Comparison of ENCODE assay signal across 9 cellular contexts in genomic region chr1:26171084-26172072, GRCh38. TPM values are rescaled to one million over a fixed set of nuclear protein-coding genes. Genes with fewer than 3 reads are reported as not detected.
DNase-seq lines count a peak whose midpoint lies in the region; ATAC-seq and TF ChIP-seq lines count a peak whose summit lies in the region.
"Had no signal": no experiment of that assay in that cellular context is flagged by ENCODE, and none has a peak within 500 bp of the region (broad histone marks: within the 10 kb centered on the region; RNA-seq: fewer than 3 reads in every experiment).

ZNF593OS (minus strand) TSS chr1:26171832; CDS start chr1:26171661, 171 bp downstream.

- H3K4me3 Mint-ChIP-seq in endodermal cell: peak within 1 kb of the TSS; percentile 80

- intact Hi-C loops in PC-3 (cut with micrococcal nuclease): no loop called here

- H3F3A ChIP-seq in PC-3 (ENCODE audit: low read length, unreplicated experiment): no peaks in the 10 kb centered on the region

- H3K4me1 Mint-ChIP-seq in endodermal cell: peaks cover 16% of the 10 kb centered on the region

- POLR2A ChIA-PET in PC-3 (lab: Charles Lee; ENCODE audit: unreplicated experiment): no interaction called here

- peaks cover 4% of the 10 kb centered on the region for H3K36me3 Mint-ChIP-seq in endodermal cell (ENCODE audit: low read depth)

- no peak within 1 kb of the TSS for H3K27ac ChIP-seq in PC-3 (ENCODE audit: low read length)
- no peak within 1 kb of the TSS for H3K27ac ChIP-seq in endodermal cell (ENCODE audit: low read depth, low read length)
- H3K27ac ChIP-seq in rectal smooth muscle tissue (ENCODE audit: low read depth, low read length): no peak within 1 kb of the TSS

- H3K27me3 ChIP-seq in PC-3 (ENCODE audit: low read length): no peaks in the 10 kb centered on the region
- H3K27me3 ChIP-seq in endodermal cell (ENCODE audit: control insufficient read depth, insufficient read depth, low read length, poor library complexity, severe bottlenecking): no peaks in the 10 kb centered on the region
- H3K27me3 ChIP-seq in rectal smooth muscle tissue (ENCODE audit: control insufficient read depth, insufficient read depth, low read length): no peaks in the 10 kb centered on the region

- CTCF ChIA-PET in PC-3 (lab: Charles Lee): interaction anchor here (1.1 kb wide), 1 partner anchor 63 kb away, joined by 3 read pairs; the partner anchor contains the start of gene CEP85

- H4K20me1 ChIP-seq in PC-3 (ENCODE audit: low read length): no peaks in the 10 kb centered on the region

- no TSS peak for BruUV-seq in PC-3 (replicated peaks; lab: Mats Ljungman, UMichigan)

- peak within 1 kb of the TSS; percentile 97 for H3K4me2 ChIP-seq in PC-3 (ENCODE audit: low read length)

- H3K36me3 ChIP-seq in PC-3 (ENCODE audit: low read depth, low read length): no peaks in the 10 kb centered on the region
- no peaks in the 10 kb centered on the region for H3K36me3 ChIP-seq in endodermal cell (ENCODE audit: control insufficient read depth, insufficient read depth, low read length)
- H3K36me3 ChIP-seq in rectal smooth muscle tissue (ENCODE audit: control insufficient read depth, insufficient read depth, low read length): no peaks in the 10 kb centered on the region

- no peak within 1 kb of the TSS for H2AFZ ChIP-seq in PC-3 (ENCODE audit: low read length)

- H3K9me3 ChIP-seq in PC-3 (ENCODE audit: low read length) (no peaks in the 10 kb centered on the region), endodermal cell (ENCODE audit: control insufficient read depth, low read length) (no peaks in the 10 kb centered on the region)

- no peak within 1 kb of the TSS for H3K27ac Mint-ChIP-seq in endodermal cell

- WGBS in endodermal cell (ENCODE audit: insufficient coverage in 1 of 2, insufficient read length in 1 of 2), 2 experiments: 92 to 94% methylated on average over 9 to 34 of the region's 34 CpGs

- H3K27me3 Mint-ChIP-seq in endodermal cell (ENCODE audit: insufficient read depth): peaks cover 21% of the 10 kb centered on the region

- DNase-seq in PC-3 (no peak), endodermal cell (no peak), NCI-H2081 (lab: John Stamatoyannopoulos, UW) (no peak), anterior cingulate cortex (lab: John Stamatoyannopoulos, UW) (no peak)
- DNase-seq: NCI-H526 treated with DMSO at 0.1 percent for 48 hours had no signal

- H3K9me3 Mint-ChIP-seq in endodermal cell: no peaks in the 10 kb centered on the region

- H3K9ac ChIP-seq in PC-3 (ENCODE audit: low read length) (peak within 1 kb of the TSS; percentile 99; the same call in 1 of the 2 replicates), endodermal cell (ENCODE audit: extremely low read depth, low read length, poor library complexity, severe bottlenecking) (peak within 1 kb of the TSS; percentile 79), rectal smooth muscle tissue (ENCODE audit: low read length) (no peak within 1 kb of the TSS)

- peaks cover 19% of the 10 kb centered on the region for H3K79me2 ChIP-seq in PC-3 (ENCODE audit: low read length)

- H3K4me3 ChIP-seq in GM12875 (ENCODE audit: low read depth, low read length) (peak within 1 kb of the TSS; percentile 93), PC-3 (ENCODE audit: low read length) (peak within 1 kb of the TSS; percentile 98), endodermal cell (ENCODE audit: low read length) (peak within 1 kb of the TSS; percentile 91), rectal smooth muscle tissue (ENCODE audit: low read length) (peak within 1 kb of the TSS; percentile 76)

- H3K4me1 ChIP-seq in PC-3 (ENCODE audit: insufficient read depth, low read length) (peaks cover 11% of the 10 kb centered on the region), endodermal cell (ENCODE audit: control insufficient read depth, insufficient read depth, low read length) (peaks cover 12% of the 10 kb centered on the region), rectal smooth muscle tissue (ENCODE audit: control insufficient read depth, insufficient read depth, low read length) (peaks cover 5% of the 10 kb centered on the region)

- no peaks in the 10 kb centered on the region for H3K9me2 ChIP-seq in PC-3 (replicated peaks; ENCODE audit: low read length)

- no peak for ATAC-seq in PC-3
- no peak for ATAC-seq in GM19463 (IDR thresholded peaks at IDR 0.05; ENCODE audit: unreplicated experiment)
- no peak for ATAC-seq in HG02981 (IDR thresholded peaks at IDR 0.05; ENCODE audit: unreplicated experiment)

- no peak for TF ChIP-seq CTCF in GM12875 (IDR thresholded peaks at IDR 0.05; ENCODE audit: borderline replicate concordance, insufficient read depth, low read depth, low read length)
- TF ChIP-seq CTCF in PC-3 (conservative IDR thresholded peaks at IDR 0.05; ENCODE audit: low read depth, low read length): no peak
- TF ChIP-seq CTCF in endodermal cell (conservative IDR thresholded peaks at IDR 0.05): no peak

RNA-seq across cellular contexts. Expression of gene ZNF593OS, which starts in this region (rescaled TPM):
- total RNA-seq in PC-3 (2014; rRNA removed): not detected in 2 replicates
- not detected for total RNA-seq in endodermal cell
- 0.61 TPM for polyA plus RNA-seq in endodermal cell (2013, experiment 1 of 2)
- 0.37 TPM for polyA plus RNA-seq in endodermal cell (2013, experiment 2 of 2)
